ENCODE assay signal across 2 cellular contexts in the genomic region with DNA sequence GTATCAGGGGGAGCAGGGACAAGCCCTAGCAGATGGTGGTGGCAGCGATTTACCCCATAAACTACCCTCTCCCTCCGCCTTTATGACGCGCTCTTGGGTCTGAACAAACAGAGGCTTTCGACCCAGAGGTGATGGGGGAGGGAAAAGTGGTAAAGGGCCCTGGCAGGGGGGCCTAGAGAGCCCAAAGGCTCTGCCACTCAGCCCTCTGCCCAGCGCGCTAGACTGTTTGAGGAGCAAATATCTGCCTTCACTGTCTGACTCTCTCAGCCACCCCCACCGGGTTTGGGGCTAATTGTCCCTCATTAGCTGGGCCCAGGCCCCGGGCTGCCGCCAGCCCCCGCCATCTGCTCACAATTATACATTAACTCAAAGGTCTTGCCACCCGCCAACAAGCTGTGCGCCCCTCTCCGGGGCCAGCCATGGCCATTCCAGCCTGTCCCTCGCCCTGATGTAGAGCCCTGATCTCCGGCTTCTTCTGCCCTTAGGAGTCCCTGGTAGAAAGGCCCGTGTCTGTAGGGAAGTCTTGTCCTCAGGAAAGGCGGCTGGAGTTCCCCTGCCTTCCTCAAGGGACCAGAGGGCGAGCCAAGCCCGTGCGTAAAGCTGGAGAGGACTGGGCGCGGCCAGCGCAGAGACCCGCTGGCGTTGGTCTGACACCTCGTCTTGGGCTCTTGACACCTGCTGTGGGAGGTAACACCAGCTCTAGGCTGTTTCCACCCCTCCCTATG.
A peak's percentile ranks its signal among the peaks of the same experiment; 100 is the strongest.
TF ChIP-seq lines count a peak whose summit lies in the region.

No MANE protein-coding gene starts in this region.

TF ChIP-seq in SK-N-SH, 30 proteins besides CTCF, POLR2A, EP300 and RAD21:
- no peak for TF ChIP-seq GATA2 (CRISPR knock-in tag; IDR thresholded peaks at IDR 0.05)

TF ChIP-seq in HepG2, 621 proteins besides CTCF, POLR2A, EP300 and RAD21:
- TF ChIP-seq, protein P1, sequence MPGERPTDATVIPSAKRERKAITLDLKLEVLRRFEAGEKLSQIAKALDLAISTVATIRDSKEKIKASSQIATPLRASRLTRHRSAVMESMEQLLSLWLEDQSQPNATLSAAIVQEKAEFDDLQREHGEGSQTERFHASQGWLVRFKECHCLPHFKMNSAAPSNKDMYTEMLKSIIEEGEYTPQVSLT (CRISPR knock-in tag; IDR thresholded peaks at IDR 0.05; ENCODE audit: borderline replicate concordance, low read depth): no peak
- no peak for TF ChIP-seq NR2F1 (CRISPR knock-in tag; IDR thresholded peaks at IDR 0.05)
- no peak for TF ChIP-seq ZNF569 (CRISPR knock-in tag; IDR thresholded peaks at IDR 0.05; ENCODE audit: borderline replicate concordance)
- no peak for TF ChIP-seq TCF7 (IDR thresholded peaks at IDR 0.05; ENCODE audit: low read depth)
- TF ChIP-seq NRL (CRISPR knock-in tag; IDR thresholded peaks at IDR 0.05; ENCODE audit: borderline replicate concordance): no peak
- no peak for TF ChIP-seq KDM1A (CRISPR knock-in tag; IDR thresholded peaks at IDR 0.05)
- TF ChIP-seq, protein P2, sequence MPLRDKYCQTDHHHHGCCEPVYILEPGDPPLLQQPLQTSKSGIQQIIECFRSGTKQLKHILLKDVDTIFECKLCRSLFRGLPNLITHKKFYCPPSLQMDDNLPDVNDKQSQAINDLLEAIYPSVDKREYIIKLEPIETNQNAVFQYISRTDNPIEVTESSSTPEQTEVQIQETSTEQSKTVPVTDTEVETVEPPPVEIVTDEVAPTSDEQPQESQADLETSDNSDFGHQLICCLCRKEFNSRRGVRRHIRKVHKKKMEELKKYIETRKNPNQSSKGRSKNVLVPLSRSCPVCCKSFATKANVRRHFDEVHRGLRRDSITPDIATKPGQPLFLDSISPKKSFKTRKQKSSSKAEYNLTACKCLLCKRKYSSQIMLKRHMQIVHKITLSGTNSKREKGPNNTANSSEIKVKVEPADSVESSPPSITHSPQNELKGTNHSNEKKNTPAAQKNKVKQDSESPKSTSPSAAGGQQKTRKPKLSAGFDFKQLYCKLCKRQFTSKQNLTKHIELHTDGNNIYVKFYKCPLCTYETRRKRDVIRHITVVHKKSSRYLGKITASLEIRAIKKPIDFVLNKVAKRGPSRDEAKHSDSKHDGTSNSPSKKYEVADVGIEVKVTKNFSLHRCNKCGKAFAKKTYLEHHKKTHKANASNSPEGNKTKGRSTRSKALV (CRISPR knock-in tag; IDR thresholded peaks at IDR 0.05): peak; percentile 79
- TF ChIP-seq RFX1 (IDR thresholded peaks at IDR 0.05): no peak
- no peak for TF ChIP-seq MTA3 (CRISPR knock-in tag; IDR thresholded peaks at IDR 0.05)
- TF ChIP-seq HDAC6 (IDR thresholded peaks at IDR 0.05; ENCODE audit: low read depth, low read length): peak; percentile 90; the same call in 1 of the 2 replicates
